Comparison of ENCODE assay signal across 7 cellular contexts in genomic region chr15:75449585-75450306, GRCh38. TPM values are rescaled to one million over a fixed set of nuclear protein-coding genes. Genes with fewer than 3 reads are reported as not detected.
DNase-seq lines count a peak whose midpoint lies in the region; ATAC-seq and TF ChIP-seq lines count a peak whose summit lies in the region.

No MANE protein-coding gene starts in this region.

- H3K4me1 ChIP-seq in iPS-18a (ENCODE audit: control insufficient read depth, low read depth, low read length): no peaks in the 10 kb centered on the region

- no peaks in the 10 kb centered on the region for H3K9me3 ChIP-seq in iPS-18a (ENCODE audit: control insufficient read depth, low read depth, low read length)

- peak overlapping the region; percentile 93 for H3K27ac Mint-ChIP-seq in activated T-helper 17 cell treated with anti-CD3 and anti-CD28 coated beads, Interleukin-2, amount 50 U/mL, for 72 hours
- peak overlapping the region; percentile 97 for H3K27ac Mint-ChIP-seq in stimulated activated memory B cell treated with anti-CD40 and anti-IgM and Interleukin-4, amounts not matched to agents 10 μg/mL and 1 μg/mL and 100 μg/mL, for 72 hours

- H3K27me3 Mint-ChIP-seq in activated T-helper 17 cell treated with anti-CD3 and anti-CD28 coated beads, Interleukin-2, amount 50 U/mL, for 72 hours: no peaks in the 10 kb centered on the region
- no peaks in the 10 kb centered on the region for H3K27me3 Mint-ChIP-seq in stimulated activated memory B cell treated with anti-CD40 and anti-IgM and Interleukin-4, amounts not matched to agents 10 μg/mL and 1 μg/mL and 100 μg/mL, for 72 hours

- peaks cover 3% of the 10 kb centered on the region for H3K36me3 ChIP-seq in iPS-18a (ENCODE audit: control insufficient read depth, low read depth, low read length)

- peak overlapping the region; percentile 94 for H3K4me3 Mint-ChIP-seq in activated T-helper 17 cell treated with anti-CD3 and anti-CD28 coated beads, Interleukin-2, amount 50 U/mL, for 72 hours
- H3K4me3 Mint-ChIP-seq in stimulated activated memory B cell treated with anti-CD40 and anti-IgM and Interleukin-4, amounts not matched to agents 10 μg/mL and 1 μg/mL and 100 μg/mL, for 72 hours: peak overlapping the region; percentile 98

- no peaks in the 10 kb centered on the region for H3K9me3 Mint-ChIP-seq in activated T-helper 17 cell treated with anti-CD3 and anti-CD28 coated beads, Interleukin-2, amount 50 U/mL, for 72 hours
- no peaks in the 10 kb centered on the region for H3K9me3 Mint-ChIP-seq in stimulated activated memory B cell treated with anti-CD40 and anti-IgM and Interleukin-4, amounts not matched to agents 10 μg/mL and 1 μg/mL and 100 μg/mL, for 72 hours

- H3K9ac ChIP-seq in iPS-18a (ENCODE audit: low read length): peak overlapping the region; percentile 55

- no peak for ATAC-seq in activated T-helper 17 cell treated with anti-CD3 and anti-CD28 coated beads, Interleukin-2, amount 50 U/mL, for 72 hours (replicated peaks)
- ATAC-seq in stimulated activated memory B cell treated with anti-CD40 and anti-IgM and Interleukin-4, amounts not matched to agents 10 μg/mL and 1 μg/mL and 100 μg/mL, for 72 hours: no peak
- ATAC-seq in HG03196 (IDR thresholded peaks at IDR 0.05; ENCODE audit: unreplicated experiment) (no peak), GM19395 (IDR thresholded peaks at IDR 0.05; ENCODE audit: unreplicated experiment) (no peak)

- H3K27ac ChIP-seq in HL-60 (replicated peaks): peak overlapping the region; percentile 24; the same call in 1 of the 2 replicates
- H3K27ac ChIP-seq in iPS-18a (ENCODE audit: low read length): no peak overlapping the region

- peaks cover 57% of the 10 kb centered on the region for H3K36me3 Mint-ChIP-seq in activated T-helper 17 cell treated with anti-CD3 and anti-CD28 coated beads, Interleukin-2, amount 50 U/mL, for 72 hours (ENCODE audit: low read depth)
- peaks cover 6% of the 10 kb centered on the region for H3K36me3 Mint-ChIP-seq in stimulated activated memory B cell treated with anti-CD40 and anti-IgM and Interleukin-4, amounts not matched to agents 10 μg/mL and 1 μg/mL and 100 μg/mL, for 72 hours

- DNase-seq in HL-60 (ENCODE audit: low read depth in 1 of 2, low spot score in 1 of 2): no peak
- no peak for DNase-seq in NCI-H1436 treated with DMSO at 0.1 percent for 48 hours (lab: John Stamatoyannopoulos, UW)

- H3K4me3 ChIP-seq in HL-60 (replicated peaks; ENCODE audit: insufficient read depth, low read length) (peak overlapping the region; percentile 73), iPS-18a (ENCODE audit: low read length) (peak overlapping the region; percentile 88)

- no peak for TF ChIP-seq CTCF in HL-60 (IDR thresholded peaks at IDR 0.05; ENCODE audit: insufficient read depth, low read length)

- peaks cover 30% of the 10 kb centered on the region for H3K4me1 Mint-ChIP-seq in activated T-helper 17 cell treated with anti-CD3 and anti-CD28 coated beads, Interleukin-2, amount 50 U/mL, for 72 hours
- H3K4me1 Mint-ChIP-seq in stimulated activated memory B cell treated with anti-CD40 and anti-IgM and Interleukin-4, amounts not matched to agents 10 μg/mL and 1 μg/mL and 100 μg/mL, for 72 hours: peaks cover 67% of the 10 kb centered on the region

- no peaks in the 10 kb centered on the region for H3K27me3 ChIP-seq in HL-60 (ENCODE audit: insufficient read depth, poor library complexity, severe bottlenecking)
- H3K27me3 ChIP-seq in iPS-18a (ENCODE audit: control insufficient read depth, insufficient read depth, low read length): no peaks in the 10 kb centered on the region

RNA-seq across cellular contexts. Expression of gene SIN3A, which starts 1.7 kb away (rescaled TPM):
- 10 to 100 TPM; 82.3 to 96.6 TPM for total RNA-seq in activated T-helper 17 cell treated with anti-CD3 and anti-CD28 coated beads, Interleukin-2, amount 50 U/mL, for 72 hours
